In the genomic region with DNA sequence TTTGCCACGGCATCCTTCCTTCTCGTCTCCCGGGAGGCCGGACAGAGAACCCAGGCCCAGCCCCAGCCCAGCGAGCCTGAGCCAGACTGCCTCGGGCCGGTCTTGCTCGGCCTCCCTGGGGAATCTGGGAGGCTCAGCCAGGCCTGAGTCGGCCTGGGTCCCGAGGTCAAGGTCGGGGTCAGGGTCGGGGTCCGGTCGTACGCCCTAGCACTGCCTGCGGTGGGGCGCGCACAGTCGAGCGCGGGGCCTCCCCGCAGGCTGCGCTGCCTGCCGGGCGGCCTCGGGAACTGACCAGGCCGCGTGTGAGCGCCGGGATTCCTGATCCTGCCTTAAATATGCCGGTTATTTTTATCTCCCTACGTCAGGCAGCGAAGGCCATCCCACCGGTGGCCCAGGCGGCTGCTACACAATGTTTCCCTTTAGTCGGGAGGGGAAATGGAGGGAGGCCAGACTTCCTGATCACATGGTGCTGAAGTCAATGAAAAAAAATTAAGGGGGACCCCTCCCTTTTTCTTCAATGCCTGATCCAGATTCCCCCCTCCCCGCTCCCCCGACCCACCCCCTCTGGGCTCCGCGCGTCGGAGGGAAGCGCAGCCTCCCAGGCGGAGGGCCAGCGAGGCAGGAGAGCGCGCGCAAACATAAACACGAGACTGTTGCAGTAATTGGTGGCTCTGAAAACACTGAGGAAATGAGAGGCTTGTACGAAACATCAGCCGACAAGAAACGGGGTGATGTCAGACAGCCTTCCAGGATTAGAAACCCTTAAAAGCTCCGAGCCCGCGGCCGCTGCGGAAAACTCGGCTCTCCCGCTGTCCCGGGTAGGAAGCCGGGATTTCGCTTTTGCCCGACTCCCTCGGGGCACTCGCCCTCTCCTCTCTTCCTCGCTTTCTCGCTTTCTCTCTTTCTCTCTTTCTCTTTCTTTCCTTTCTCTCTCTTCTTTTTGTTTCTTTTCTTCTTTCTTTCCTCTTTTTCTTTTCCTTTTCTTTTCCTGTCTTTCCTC, we compare ENCODE assay signal across 7 cellular contexts.
A peak's percentile ranks its signal among the peaks of the same experiment; 100 is the strongest.
DNase-seq lines count a peak whose midpoint lies in the region; ATAC-seq, FAIRE-seq and TF ChIP-seq lines count a peak whose summit lies in the region.

No MANE protein-coding gene starts in this region.

- no peak for FAIRE-seq in K562 (lab: Jason Lieb, UNC)

- H3K4me2 ChIP-seq in K562 (ENCODE audit: insufficient read depth, low read length) (no peak overlapping the region), hepatocyte (peak overlapping the region; percentile 67), parathyroid adenoma (ENCODE audit: low read length) (peak overlapping the region; percentile 68)

- POLR2A ChIA-PET in GM10248 (lab: Yijun Ruan, JAX), result no interaction called here
- POLR2A ChIA-PET in K562 (lab: Yijun Ruan, JAX), result no interaction called here

- H3K9ac ChIP-seq in K562 (ENCODE audit: insufficient read depth in 1 of 2, low read depth in 2 of 2, low read length in 2 of 2) (no peak overlapping the region; a peak in 1 of 4 replicates), parathyroid adenoma (no peak overlapping the region)

- peak; percentile 42 for DNase-seq in GM10248 (ENCODE audit: extremely low spot score)
- peak; percentile 31 for DNase-seq in NCI-H1092 (lab: John Stamatoyannopoulos, UW)
- DNase-seq in K562 (ENCODE audit: extremely low read depth in 1 of 4, low spot score in 3 of 4), result no peak
- peak; percentile 93 for DNase-seq in hepatocyte (ENCODE audit: low spot score)

- no peak for TF ChIP-seq RAD21 in K562 (CRISPR knock-in tag; conservative IDR thresholded peaks at IDR 0.05 in 1 of 2, IDR thresholded peaks at IDR 0.05 in 1 of 2)

- H3K4me1 ChIP-seq in K562 (replicated peaks in 1 of 2; ENCODE audit: control insufficient read depth in 2 of 2, insufficient read depth in 2 of 2, low read length in 2 of 2), result peaks cover 0 to 5% of the 10 kb centered on the region in 2 experiments; a peak in 2 of 5 replicates
- peaks cover 28% of the 10 kb centered on the region for H3K4me1 ChIP-seq in hepatocyte (ENCODE audit: insufficient read depth)
- H3K4me1 ChIP-seq in parathyroid adenoma, result no peaks in the 10 kb centered on the region

- in situ Hi-C loops in K562 (cut with MboI), result no loop called here

- no peak overlapping the region for H2AFZ ChIP-seq in K562 (ENCODE audit: low read depth, low read length)
- H2AFZ ChIP-seq in hepatocyte, result peak overlapping the region; percentile 10
- H2AFZ ChIP-seq in parathyroid adenoma, result peak overlapping the region; percentile 62

- no peak for TF ChIP-seq POLR2A in K562 (conservative IDR thresholded peaks at IDR 0.05)

- H3K36me3 ChIP-seq in K562 (ENCODE audit: control insufficient read depth, insufficient read depth, low read length) (no peaks in the 10 kb centered on the region), hepatocyte (replicated peaks; ENCODE audit: insufficient read depth, low read depth) (no peaks in the 10 kb centered on the region), parathyroid adenoma (ENCODE audit: control insufficient read depth, insufficient read depth, low read length) (no peaks in the 10 kb centered on the region)

- no peaks in the 10 kb centered on the region for H4K20me1 ChIP-seq in K562 (replicated peaks; ENCODE audit: control insufficient read depth, insufficient read depth, low read length)
- no peaks in the 10 kb centered on the region for H4K20me1 ChIP-seq in hepatocyte (ENCODE audit: insufficient read depth, poor library complexity, severe bottlenecking)

- WGBS in K562 (ENCODE audit: insufficient coverage, low coverage, missing lambda C conversion rate), result 11% methylated on average over 52 of the region's 67 CpGs
- WGBS in hepatocyte (ENCODE audit: low lambda C conversion rate, missing lambda C conversion rate), result 16% methylated on average over 66 of the region's 67 CpGs

- H3K79me2 ChIP-seq in K562 (ENCODE audit: control insufficient read depth, insufficient read depth, low read length) (no peaks in the 10 kb centered on the region), hepatocyte (no peaks in the 10 kb centered on the region), parathyroid adenoma (no peaks in the 10 kb centered on the region)

- no peaks in the 10 kb centered on the region for H3K9me2 ChIP-seq in hepatocyte (replicated peaks; ENCODE audit: insufficient read depth)

- H3K9me3 ChIP-seq in K562 (replicated peaks; ENCODE audit: control insufficient read depth, insufficient read depth, low read depth, low read length) (no peaks in the 10 kb centered on the region), hepatocyte (ENCODE audit: low read depth) (no peaks in the 10 kb centered on the region), parathyroid adenoma (ENCODE audit: control insufficient read depth, low read length) (no peaks in the 10 kb centered on the region)

- no peak overlapping the region for H3K27ac ChIP-seq in K562 (ENCODE audit: extremely low read depth, low read depth, low read length)
- H3K27ac ChIP-seq in hepatocyte, result peak overlapping the region; percentile 96
- H3K27ac ChIP-seq in parathyroid adenoma, result peak overlapping the region; percentile 79

- TF ChIP-seq EP300 in K562 (IDR thresholded peaks at IDR 0.05; ENCODE audit: low read length), result no peak

- no peak overlapping the region for H3K4me3 ChIP-seq in K562
- H3K4me3 ChIP-seq in hepatocyte, result no peak overlapping the region
- H3K4me3 ChIP-seq in parathyroid adenoma (ENCODE audit: low read depth, low read length), result peak overlapping the region; percentile 51

- intact Hi-C loops in K562 (cut with micrococcal nuclease), result no loop called here

- no TSS peak for BruUV-seq in K562 (replicated peaks; lab: Mats Ljungman, UMichigan)

- ATAC-seq in K562, result peak; percentile 27; the same call in 2 of the 3 replicates
- ATAC-seq in GM18517 (IDR thresholded peaks at IDR 0.05; ENCODE audit: unreplicated experiment), result no peak
- no peak for ATAC-seq in HG02678 (IDR thresholded peaks at IDR 0.05; ENCODE audit: unreplicated experiment)

- TF ChIP-seq CTCF in GM10248 (IDR thresholded peaks at IDR 0.05; ENCODE audit: control extremely low read depth, extremely low read depth, low read depth, missing control alignments), result no peak
- no peak for TF ChIP-seq CTCF in K562 (IDR thresholded peaks at IDR 0.05 in 2 of 3, conservative IDR thresholded peaks at IDR 0.05 in 1 of 3; ENCODE audit: insufficient read depth in 2 of 3, low read depth in 1 of 3, low read length in 3 of 3)
- no peak for TF ChIP-seq CTCF in hepatocyte (IDR thresholded peaks at IDR 0.05; ENCODE audit: poor library complexity)
- no peak for TF ChIP-seq CTCF in parathyroid adenoma (IDR thresholded peaks at IDR 0.05)

- H3K27me3 ChIP-seq in K562 (ENCODE audit: control insufficient read depth in 2 of 2, insufficient read depth in 2 of 2, low read length in 2 of 2) (peaks cover 21 to 41% of the 10 kb centered on the region in 2 experiments; a peak in 4 of 5 replicates), hepatocyte (no peaks in the 10 kb centered on the region), parathyroid adenoma (ENCODE audit: control insufficient read depth, insufficient read depth, low read length) (no peaks in the 10 kb centered on the region)

- H3K9me1 ChIP-seq in K562 (ENCODE audit: control insufficient read depth, insufficient read depth, low read length), result no peaks in the 10 kb centered on the region

- CTCF ChIA-PET in GM10248 (lab: Yijun Ruan, JAX), result no interaction called here
- CTCF ChIA-PET in K562 (lab: Yijun Ruan, JAX; ENCODE audit: low intra/inter-chr PET ratio), result no interaction called here

TF ChIP-seq in K562, 482 proteins besides CTCF, POLR2A, EP300 and RAD21:
- TF ChIP-seq, protein P1, sequence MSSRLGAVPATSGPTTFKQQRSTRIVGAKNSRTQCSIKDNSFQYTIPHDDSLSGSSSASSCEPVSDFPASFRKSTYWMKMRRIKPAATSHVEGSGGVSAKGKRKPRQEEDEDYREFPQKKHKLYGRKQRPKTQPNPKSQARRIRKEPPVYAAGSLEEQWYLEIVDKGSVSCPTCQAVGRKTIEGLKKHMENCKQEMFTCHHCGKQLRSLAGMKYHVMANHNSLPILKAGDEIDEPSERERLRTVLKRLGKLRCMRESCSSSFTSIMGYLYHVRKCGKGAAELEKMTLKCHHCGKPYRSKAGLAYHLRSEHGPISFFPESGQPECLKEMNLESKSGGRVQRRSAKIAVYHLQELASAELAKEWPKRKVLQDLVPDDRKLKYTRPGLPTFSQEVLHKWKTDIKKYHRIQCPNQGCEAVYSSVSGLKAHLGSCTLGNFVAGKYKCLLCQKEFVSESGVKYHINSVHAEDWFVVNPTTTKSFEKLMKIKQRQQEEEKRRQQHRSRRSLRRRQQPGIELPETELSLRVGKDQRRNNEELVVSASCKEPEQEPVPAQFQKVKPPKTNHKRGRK (tag; IDR thresholded peaks at IDR 0.05), result peak; percentile 63
- TF ChIP-seq ZNF780A (CRISPR knock-in tag; IDR thresholded peaks at IDR 0.05), result no peak

Comparison
In these comparisons a context has a peak if more than half of its experiments do, and no peak if none do; other contexts are left out.
1. DNase-seq: peak in GM10248 (single experiment), NCI-H1092 (single experiment) and hepatocyte (single experiment); none in K562 (0 of 4).